In genomic region chr19:40453151-40453735, GRCh38 we compare ENCODE assay signal across 17 cellular contexts. TPM values are rescaled to one million over a fixed set of nuclear protein-coding genes. Genes with fewer than 3 reads are reported as not detected.
DNase-seq lines count a peak whose midpoint lies in the region; ATAC-seq, FAIRE-seq and TF ChIP-seq lines count a peak whose summit lies in the region.
"Had no signal": no experiment of that assay in that cellular context is flagged by ENCODE, and none has a peak within 500 bp of the region (broad histone marks: within the 10 kb centered on the region; RNA-seq: fewer than 3 reads in every experiment).

No MANE protein-coding gene starts in this region.

- H3K79me2 ChIP-seq in keratinocyte (ENCODE audit: control insufficient read depth, insufficient read depth, low read length) = no peaks in the 10 kb centered on the region

- peak; percentile 23 for FAIRE-seq in keratinocyte (lab: Jason Lieb, UNC)
- FAIRE-seq: D721Med, GM12892 had no signal

- ATAC-seq in HG02870 (IDR thresholded peaks at IDR 0.05; ENCODE audit: unreplicated experiment) = no peak

- peak; percentile 23 for DNase-seq in AG10803 (ENCODE audit: low read depth)
- DNase-seq in keratinocyte (ENCODE audit: low read depth, low spot score) = no peak
- no peak for DNase-seq in coronary artery (ENCODE audit: low spot score)
- DNase-seq in vagina (ENCODE audit: extremely low spot score in 2 of 2) = no peak
- DNase-seq: CD4-positive, alpha-beta memory T cell; DND-41; GDM1; NCI-H1048; NCI-H146; NCI-H345; NCI-H526 treated with DMSO at 0.1 percent for 48 hours; RPMI8226 had no signal

- H3K4me1 ChIP-seq in keratinocyte (ENCODE audit: control insufficient read depth, extremely low read depth, insufficient read depth, low read length) (peaks cover 12% of the 10 kb centered on the region), vagina (no peaks in the 10 kb centered on the region)
- H3K4me1 ChIP-seq: SJSA1 had no signal

- no peak overlapping the region for H2AFZ ChIP-seq in keratinocyte (ENCODE audit: control insufficient read depth, low read length)

- H3K27ac ChIP-seq in VCaP = peak overlapping the region; percentile 53
- no peak overlapping the region for H3K27ac ChIP-seq in keratinocyte (ENCODE audit: control insufficient read depth, insufficient read depth, low read length)
- H3K27ac ChIP-seq in coronary artery = no peak overlapping the region
- H3K27ac ChIP-seq in vagina = no peak overlapping the region
- H3K27ac ChIP-seq: SJSA1 had no signal

- intact Hi-C loops in vagina (cut with DNase I) = no loop called here

- no peak overlapping the region for H3K4me2 ChIP-seq in keratinocyte (ENCODE audit: control insufficient read depth, extremely low read depth, insufficient read depth, low read depth, low read length)

- no peaks in the 10 kb centered on the region for H4K20me1 ChIP-seq in keratinocyte (ENCODE audit: control insufficient read depth, extremely low read depth, insufficient read depth, low read length)

- dilution Hi-C loops in keratinocyte (cut with MboI; ENCODE audit: extremely low pct_ligation_motif_present, low sequenced_read_pairs) = no loop called here

- TF ChIP-seq POLR2A in vagina (IDR thresholded peaks at IDR 0.05) = no peak

- H3K27me3 ChIP-seq in keratinocyte (ENCODE audit: control insufficient read depth, extremely low read depth, insufficient read depth, low read length) (no peaks in the 10 kb centered on the region), vagina (no peaks in the 10 kb centered on the region)
- H3K27me3 ChIP-seq: SJSA1 had no signal

- peaks cover 0 to 10% of the 10 kb centered on the region in 2 experiments for H3K36me3 ChIP-seq in keratinocyte (ENCODE audit: control insufficient read depth in 2 of 2, extremely low read depth in 1 of 2, insufficient read depth in 2 of 2, low read length in 2 of 2)
- peaks cover 0 to 19% of the 10 kb centered on the region in 2 donors for H3K36me3 ChIP-seq in vagina

- no peak overlapping the region for H3K9ac ChIP-seq in keratinocyte (ENCODE audit: control insufficient read depth, extremely low read depth, insufficient read depth, low read length)

- no peaks in the 10 kb centered on the region for H3K9me3 ChIP-seq in keratinocyte (ENCODE audit: control insufficient read depth, low read depth, low read length)
- no peaks in the 10 kb centered on the region for H3K9me3 ChIP-seq in vagina
- H3K9me3 ChIP-seq: SJSA1 had no signal

- H3K9me1 ChIP-seq in keratinocyte (ENCODE audit: control insufficient read depth, extremely low read depth, insufficient read depth, low read length) = no peaks in the 10 kb centered on the region

- TF ChIP-seq CTCF in AG10803 (conservative IDR thresholded peaks at IDR 0.05; ENCODE audit: low read length) = no peak
- no peak for TF ChIP-seq CTCF in VCaP (conservative IDR thresholded peaks at IDR 0.05)
- TF ChIP-seq CTCF in keratinocyte (optimal IDR thresholded peaks at IDR 0.05 in 1 of 3, IDR thresholded peaks at IDR 0.05 in 1 of 3, conservative IDR thresholded peaks at IDR 0.05 in 1 of 3; ENCODE audit: extremely low read depth in 1 of 3, insufficient read depth in 2 of 3, low read length in 3 of 3) = no peak
- TF ChIP-seq CTCF in coronary artery (IDR thresholded peaks at IDR 0.05) = no peak
- TF ChIP-seq CTCF in vagina (IDR thresholded peaks at IDR 0.05) = no peak

- H3K4me3 ChIP-seq in AG10803 (ENCODE audit: low read length) (no peak overlapping the region), keratinocyte (ENCODE audit: control insufficient read depth in 2 of 3, extremely low read depth in 1 of 3, insufficient read depth in 2 of 3, low read depth in 1 of 3, low read length in 3 of 3) (no peak overlapping the region), coronary artery (no peak overlapping the region), vagina (no peak overlapping the region)
- H3K4me3 ChIP-seq: SJSA1 had no signal

RNA-seq across cellular contexts. Expression of gene SERTAD3, which starts 9.1 kb away (rescaled TPM):
- 11.8 to 16.1 TPM (median 13.2 TPM) in 3 replicates for polyA plus RNA-seq in keratinocyte
- polyA plus RNA-seq in keratinocyte (2011; ENCODE audit: low read depth) = 1.1 TPM
- 9.0 and 9.9 TPM in 2 replicates for polyA plus RNA-seq in keratinocyte (2011; cell fraction: cytosol; rRNA removed)
- polyA plus RNA-seq in keratinocyte (2011; cell fraction: nucleus; rRNA removed) = 11.3 and 14.8 TPM in 2 replicates
- polyA plus RNA-seq in keratinocyte (2012; ENCODE audit: low replicate concordance) = 11.9 and 19.4 TPM in 2 replicates
- polyA minus RNA-seq in keratinocyte = 14.4 to 18.5 TPM (median 14.8 TPM) in 3 replicates
- 35.3 TPM for polyA minus RNA-seq in keratinocyte (2011; cell fraction: cytosol; rRNA and poly(A)+ RNA removed)
- polyA minus RNA-seq in keratinocyte (2011; cell fraction: nucleus; rRNA and poly(A)+ RNA removed) = 9.1 and 9.6 TPM in 2 replicates
- total RNA-seq in vagina = 42.0 TPM

RNA-seq across cellular contexts. Expression of gene BLVRB, which starts 12.3 kb away (rescaled TPM):
- polyA plus RNA-seq in keratinocyte = 48.6 to 129 TPM (median 52.5 TPM) in 3 replicates
- 26.7 TPM for polyA plus RNA-seq in keratinocyte (2011; ENCODE audit: low read depth)
- 57.0 and 105 TPM in 2 replicates for polyA plus RNA-seq in keratinocyte (2011; cell fraction: cytosol; rRNA removed)
- 39.1 and 52.7 TPM in 2 replicates for polyA plus RNA-seq in keratinocyte (2011; cell fraction: nucleus; rRNA removed)
- 75.2 and 154 TPM in 2 replicates for polyA plus RNA-seq in keratinocyte (2012; ENCODE audit: low replicate concordance)
- polyA minus RNA-seq in keratinocyte = 34.0 to 82.3 TPM (median 74.7 TPM) in 3 replicates
- polyA minus RNA-seq in keratinocyte (2011; cell fraction: cytosol; rRNA and poly(A)+ RNA removed) = 105 TPM
- polyA minus RNA-seq in keratinocyte (2011; cell fraction: nucleus; rRNA and poly(A)+ RNA removed) = 15.5 and 17.0 TPM in 2 replicates
- total RNA-seq in vagina = 357 TPM

RNA-seq across cellular contexts. Expression of gene SPTBN4, which starts 13.6 kb away (rescaled TPM):
- polyA plus RNA-seq in keratinocyte = 0.06 to 0.28 TPM (median 0.17 TPM) in 3 replicates
- not detected for polyA plus RNA-seq in keratinocyte (2011; ENCODE audit: low read depth)
- polyA plus RNA-seq in keratinocyte (2011; cell fraction: cytosol; rRNA removed) = 0.12 TPM in 1 of 2 replicates, not detected in the other
- 0.20 and 0.57 TPM in 2 replicates for polyA plus RNA-seq in keratinocyte (2011; cell fraction: nucleus; rRNA removed)
- polyA plus RNA-seq in keratinocyte (2012; ENCODE audit: low replicate concordance) = 0.22 TPM in 1 of 2 replicates, not detected in the other
- polyA minus RNA-seq in keratinocyte = not detected in 3 replicates
- not detected for polyA minus RNA-seq in keratinocyte (2011; cell fraction: cytosol; rRNA and poly(A)+ RNA removed)
- not detected in 2 replicates for polyA minus RNA-seq in keratinocyte (2011; cell fraction: nucleus; rRNA and poly(A)+ RNA removed)
- total RNA-seq in vagina = 1.7 TPM

RNA-seq across cellular contexts. Expression of gene SERTAD1, which starts 27.5 kb away (rescaled TPM):
- polyA plus RNA-seq in keratinocyte = 9.5 to 15.4 TPM (median 10.5 TPM) in 3 replicates
- 17.5 TPM for polyA plus RNA-seq in keratinocyte (2011; ENCODE audit: low read depth)
- polyA plus RNA-seq in keratinocyte (2011; cell fraction: cytosol; rRNA removed) = 7.1 and 13.0 TPM in 2 replicates
- polyA plus RNA-seq in keratinocyte (2011; cell fraction: nucleus; rRNA removed) = 8.1 and 10.9 TPM in 2 replicates
- 10.6 and 28.6 TPM in 2 replicates for polyA plus RNA-seq in keratinocyte (2012; ENCODE audit: low replicate concordance)
- polyA minus RNA-seq in keratinocyte = 3.8 to 6.1 TPM (median 4.4 TPM) in 3 replicates
- polyA minus RNA-seq in keratinocyte (2011; cell fraction: cytosol; rRNA and poly(A)+ RNA removed) = 10.0 TPM
- 3.5 and 4.0 TPM in 2 replicates for polyA minus RNA-seq in keratinocyte (2011; cell fraction: nucleus; rRNA and poly(A)+ RNA removed)
- total RNA-seq in vagina = 14.2 TPM

RNA-seq across cellular contexts. Expression of gene PRX, which starts 40.1 kb away (rescaled TPM):
- 0.22 to 0.49 TPM (median 0.42 TPM) in 3 replicates for polyA plus RNA-seq in keratinocyte
- 0.56 TPM for polyA plus RNA-seq in keratinocyte (2011; ENCODE audit: low read depth)
- 0.21 and 0.45 TPM in 2 replicates for polyA plus RNA-seq in keratinocyte (2011; cell fraction: cytosol; rRNA removed)
- polyA plus RNA-seq in keratinocyte (2011; cell fraction: nucleus; rRNA removed) = 0.82 and 1.0 TPM in 2 replicates
- polyA plus RNA-seq in keratinocyte (2012; ENCODE audit: low replicate concordance) = 0.45 and 0.90 TPM in 2 replicates
- 0.13 to 0.33 TPM (median 0.32 TPM) in 3 replicates for polyA minus RNA-seq in keratinocyte
- polyA minus RNA-seq in keratinocyte (2011; cell fraction: cytosol; rRNA and poly(A)+ RNA removed) = 0.58 TPM
- 0.32 and 0.47 TPM in 2 replicates for polyA minus RNA-seq in keratinocyte (2011; cell fraction: nucleus; rRNA and poly(A)+ RNA removed)
- 3.2 TPM for total RNA-seq in vagina
